ENCODE assay signal across 8 cellular contexts in the genomic region with DNA sequence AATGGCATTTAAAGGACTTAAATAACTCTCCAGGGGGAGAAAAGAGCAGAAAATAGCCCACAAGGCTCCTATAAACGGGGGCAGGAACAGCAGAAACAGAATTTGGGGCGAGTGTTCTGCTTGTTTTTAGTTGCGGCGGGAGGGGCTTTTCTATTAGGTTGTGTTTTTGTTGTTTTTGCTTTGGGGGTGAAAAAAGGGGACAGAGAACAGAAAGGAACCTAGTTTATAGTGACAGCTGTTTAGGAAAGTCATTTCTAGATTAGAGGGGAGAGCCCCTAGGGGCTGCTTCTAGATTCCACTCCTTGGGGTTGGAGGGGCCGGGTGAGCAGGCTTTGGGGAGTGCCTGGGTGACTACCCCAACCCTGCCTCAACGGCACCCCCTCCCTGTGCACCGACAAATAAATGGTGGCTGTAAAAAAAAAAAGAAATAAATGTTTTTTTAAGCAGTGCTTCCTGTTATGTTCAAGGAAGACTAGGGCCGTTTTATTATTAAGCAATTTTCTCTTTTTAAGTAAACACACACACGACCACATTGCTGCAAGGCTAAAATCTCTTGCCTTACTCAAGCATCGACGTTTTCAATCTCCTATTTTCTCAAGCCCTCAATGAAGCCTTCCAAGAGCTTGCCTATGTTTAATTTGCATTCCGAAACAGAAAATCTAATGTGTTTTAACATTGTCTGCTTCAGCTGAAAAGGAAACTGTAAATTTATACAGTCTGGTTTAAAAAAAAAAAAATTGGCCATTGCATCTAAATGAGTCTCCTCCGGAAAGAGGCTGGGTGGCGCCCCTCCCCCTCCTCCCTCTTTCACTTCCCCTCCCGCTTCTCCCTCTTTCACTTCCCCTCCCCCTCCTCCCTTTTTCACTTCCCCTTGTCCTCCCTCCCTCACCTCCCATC.
A peak's percentile ranks its signal among the peaks of the same experiment; 100 is the strongest.
DNase-seq lines count a peak whose midpoint lies in the region; ATAC-seq, FAIRE-seq and TF ChIP-seq lines count a peak whose summit lies in the region.

No MANE protein-coding gene starts in this region.

- POLR2A ChIA-PET in SK-N-SH (lab: Yijun Ruan, JAX), result no interaction called here

- peak; percentile 94 for FAIRE-seq in islet of Langerhans (lab: Jason Lieb, UNC)

- WGBS in SK-N-SH (ENCODE audit: low lambda C conversion rate), result 12% methylated on average over 15 of the region's 15 CpGs

- no peaks in the 10 kb centered on the region for H3F3A ChIP-seq in SK-N-SH (replicated peaks; ENCODE audit: insufficient read depth)

- peak overlapping the region; percentile 26; the same call in 1 of the 2 replicates for H3K4me2 ChIP-seq in SK-N-SH

- H3K9me3 ChIP-seq in SK-N-SH, result no peaks in the 10 kb centered on the region

- 0 out of 2 replicates have a peak, but pooled peaks have one; percentile 11 for TF ChIP-seq RAD21 in SK-N-SH (IDR thresholded peaks at IDR 0.05; ENCODE audit: low read length)

- H3K79me2 ChIP-seq in SK-N-SH (ENCODE audit: insufficient read depth), result no peaks in the 10 kb centered on the region

- DNase-seq in Daoy (ENCODE audit: low read depth), result peak; percentile 35
- peak; percentile 68 for DNase-seq in GM20000 (ENCODE audit: low spot score)
- DNase-seq in SK-N-SH, result peak; percentile 63
- DNase-seq in anterior cingulate cortex (lab: John Stamatoyannopoulos, UW), result peak in 34 of 58 donors; percentile 0 to 49 (median 7)
- peak; percentile 30 to 54 for DNase-seq in stimulated activated CD4-positive, alpha-beta T cell treated with anti-CD3 and anti-CD28 coated beads, Interleukin-15, amount 100 ng/mL, for 48 hours (ENCODE audit: low read depth in 2 of 2)
- DNase-seq in T1000 (lab: John Stamatoyannopoulos, UW), result no peak

- CTCF ChIA-PET in SK-N-SH (lab: Yijun Ruan, JAX), result interaction anchor here (0.6 kb wide), 1 partner anchor 48 kb away, joined by 4 read pairs; no protein-coding TSS in a partner anchor

- peak overlapping the region; percentile 53 to 81 for H3K27ac ChIP-seq in SK-N-SH (ENCODE audit: low read depth in 2 of 2, low read length in 1 of 2)

- peak; percentile 84 for ATAC-seq in HG03558 (IDR thresholded peaks at IDR 0.05; ENCODE audit: extremely low read depth, unreplicated experiment)

- peaks cover 12 to 18% of the 10 kb centered on the region in 2 experiments; a peak in 3 of 4 replicates for H3K4me1 ChIP-seq in SK-N-SH (ENCODE audit: control insufficient read depth in 1 of 2, insufficient read depth in 2 of 2, low read depth in 1 of 2, low read length in 1 of 2)

- no peaks in the 10 kb centered on the region for H4K20me1 ChIP-seq in SK-N-SH (ENCODE audit: insufficient read depth)

- no peaks in the 10 kb centered on the region for H3K36me3 ChIP-seq in SK-N-SH (replicated peaks in 1 of 2; ENCODE audit: control insufficient read depth in 1 of 2, insufficient read depth in 2 of 2, low read length in 1 of 2)

- TF ChIP-seq CTCF in GM20000 (IDR thresholded peaks at IDR 0.05; ENCODE audit: extremely low read depth, missing control alignments) (no peak), SK-N-SH (IDR thresholded peaks at IDR 0.05) (0 out of 2 replicates have a peak, but pooled peaks have one; percentile 10)

- H2AFZ ChIP-seq in SK-N-SH (ENCODE audit: low read depth), result peak overlapping the region; percentile 70

- no peaks in the 10 kb centered on the region for H3K9me2 ChIP-seq in SK-N-SH

- H3K9ac ChIP-seq in SK-N-SH, result no peak overlapping the region

- no peaks in the 10 kb centered on the region for H3K27me3 ChIP-seq in SK-N-SH (ENCODE audit: insufficient read depth)

- no peak for TF ChIP-seq EP300 in SK-N-SH (IDR thresholded peaks at IDR 0.05; ENCODE audit: borderline replicate concordance in 1 of 2, low read depth in 1 of 2, low read length in 1 of 2)

- H3K4me3 ChIP-seq in SK-N-SH (ENCODE audit: low read depth in 2 of 2, low read length in 1 of 2), result peak overlapping the region in 1 of 2 experiments; percentile 24; a peak in 2 of 4 replicates

TF ChIP-seq in SK-N-SH, 30 proteins besides CTCF, POLR2A, EP300 and RAD21:
- TF ChIP-seq NFIC (IDR thresholded peaks at IDR 0.05; ENCODE audit: borderline replicate concordance) (0 out of 2 replicates have a peak, but pooled peaks have one; percentile 9), CHD2 (IDR thresholded peaks at IDR 0.05; ENCODE audit: low read length, partially characterized antibody) (peak; percentile 85), ELF1 (IDR thresholded peaks at IDR 0.05) (no peak)
